ENCODE assay signal across 15 cellular contexts in genomic region chr2:100909571-100909970, GRCh38.
DNase-seq lines count a peak whose midpoint lies in the region; ATAC-seq and TF ChIP-seq lines count a peak whose summit lies in the region.
"Had no signal": no experiment of that assay in that cellular context is flagged by ENCODE, and none has a peak within 500 bp of the region (broad histone marks: within the 10 kb centered on the region; RNA-seq: fewer than 3 reads in every experiment).

No MANE protein-coding gene starts in this region.

- DNase-seq in Daoy (ENCODE audit: low read depth) (peak; percentile 71), NCI-H526 treated with DMSO at 0.1 percent for 48 hours (lab: John Stamatoyannopoulos, UW) (peak; percentile 46), dorsolateral prefrontal cortex (no peak), renal cortical epithelial cell (ENCODE audit: low read depth) (peak; percentile 64), thyroid gland (no peak)
- DNase-seq: CD8-positive, alpha-beta memory T cell; GM23248; NCI-H1092; NCI-H1694 treated with DMSO at 0.1 percent for 48 hours; NCI-H510A treated with DMSO at 0.1 percent for 48 hours had no signal

- H3K36me3 ChIP-seq in thyroid gland, result no peaks in the 10 kb centered on the region
- H3K36me3 ChIP-seq: SJSA1 had no signal

- no peak for TF ChIP-seq CTCF in dorsolateral prefrontal cortex (IDR thresholded peaks at IDR 0.05 in 54 of 56, conservative IDR thresholded peaks at IDR 0.05 in 2 of 56; ENCODE audit: low read depth in 1 of 56, partially characterized antibody in 56 of 56)
- TF ChIP-seq CTCF in thyroid gland (IDR thresholded peaks at IDR 0.05), result no peak

- H3K4me3 ChIP-seq in dorsolateral prefrontal cortex, result no peak overlapping the region
- H3K4me3 ChIP-seq in thyroid gland (replicated peaks in 1 of 3), result no peak overlapping the region
- H3K4me3 ChIP-seq: GM23248, SJSA1 had no signal

- 27 to 40% methylated on average over 6 of the region's 6 CpGs for WGBS in thyroid gland, 2 donors

- H3K27me3 ChIP-seq in dorsolateral prefrontal cortex, result no peaks in the 10 kb centered on the region
- H3K27me3 ChIP-seq in thyroid gland, result no peaks in the 10 kb centered on the region
- H3K27me3 ChIP-seq: SJSA1 had no signal

- H3K9me3 ChIP-seq in thyroid gland, result no peaks in the 10 kb centered on the region
- H3K9me3 ChIP-seq: SJSA1 had no signal

- H3K27ac ChIP-seq in dorsolateral prefrontal cortex (peak overlapping the region in 36 of 59 donors; percentile 2 to 73 (median 48)), thyroid gland (no peak overlapping the region)
- H3K27ac ChIP-seq: GM23248, RWPE1, SJSA1 had no signal

- ATAC-seq in HG02840 (IDR thresholded peaks at IDR 0.05; ENCODE audit: low FRiP score, unreplicated experiment) (no peak), GM21381 (IDR thresholded peaks at IDR 0.05; ENCODE audit: unreplicated experiment) (no peak)
- ATAC-seq: HCT116 had no signal

- peaks cover 0 to 3% of the 10 kb centered on the region in 2 donors for H3K4me1 ChIP-seq in thyroid gland
- H3K4me1 ChIP-seq: SJSA1 had no signal

- no peak for TF ChIP-seq POLR2A in thyroid gland (IDR thresholded peaks at IDR 0.05)

- intact Hi-C loops in dorsolateral prefrontal cortex (cut with DNase I) (no loop called here), thyroid gland (cut with DNase I) (no loop called here)

Comparison
In these comparisons a context has a peak if more than half of its experiments do, and no peak if none do; other contexts are left out.
1. DNase-seq: peak in Daoy (single experiment), NCI-H526 treated with DMSO at 0.1 percent for 48 hours (single experiment) and renal cortical epithelial cell (single experiment); none in dorsolateral prefrontal cortex (0 of 10) and thyroid gland (0 of 2).
2. H3K27ac ChIP-seq: peak in dorsolateral prefrontal cortex (36 of 59); none in thyroid gland (0 of 3).